In genomic region chr15:76328106-76328696, GRCh38 we compare ENCODE assay signal across 2 cellular contexts.
TF ChIP-seq lines count a peak whose summit lies in the region.

No MANE protein-coding gene starts in this region.

TF ChIP-seq in HEK293T, 16 proteins besides CTCF, POLR2A, EP300 and RAD21:
- TF ChIP-seq LEF1 (IDR thresholded peaks at IDR 0.05; ENCODE audit: borderline replicate concordance): no peak
- no peak for TF ChIP-seq FOXK2 (IDR thresholded peaks at IDR 0.05)
- TF ChIP-seq TARDBP (IDR thresholded peaks at IDR 0.05): no peak
- peak; percentile 58 for TF ChIP-seq PKNOX1 (IDR thresholded peaks at IDR 0.05)
- no peak for TF ChIP-seq SP1 (IDR thresholded peaks at IDR 0.05)
TF ChIP-seq in HEK293T: peak in this region for 1.

TF ChIP-seq in K562, 482 proteins besides CTCF, POLR2A, EP300 and RAD21:
- TF ChIP-seq PBX2 (CRISPR knock-in tag; IDR thresholded peaks at IDR 0.05; ENCODE audit: low read depth) (no peak), PBX2 (tag; conservative IDR thresholded peaks at IDR 0.05; ENCODE audit: low read depth) (0 out of 2 replicates have a peak, but pooled peaks have one; percentile 38), MEIS2 (IDR thresholded peaks at IDR 0.05; ENCODE audit: partially characterized antibody) (peak; percentile 65), PKNOX1 (IDR thresholded peaks at IDR 0.05) (peak; percentile 12; the same call in 1 of the 2 replicates), ZNF512 (tag; IDR thresholded peaks at IDR 0.05) (no peak), ZNF316 (IDR thresholded peaks at IDR 0.05) (peak; percentile 31; the same call in 1 of the 2 replicates), IRF9 (tag; IDR thresholded peaks at IDR 0.05) (no peak), KDM1A (IDR thresholded peaks at IDR 0.05) (0 out of 4 replicates have a peak, but pooled peaks of 1 of the 2 experiments have one; percentile 2)
